Comparison of ENCODE assay signal across 2 cellular contexts in the genomic region with DNA sequence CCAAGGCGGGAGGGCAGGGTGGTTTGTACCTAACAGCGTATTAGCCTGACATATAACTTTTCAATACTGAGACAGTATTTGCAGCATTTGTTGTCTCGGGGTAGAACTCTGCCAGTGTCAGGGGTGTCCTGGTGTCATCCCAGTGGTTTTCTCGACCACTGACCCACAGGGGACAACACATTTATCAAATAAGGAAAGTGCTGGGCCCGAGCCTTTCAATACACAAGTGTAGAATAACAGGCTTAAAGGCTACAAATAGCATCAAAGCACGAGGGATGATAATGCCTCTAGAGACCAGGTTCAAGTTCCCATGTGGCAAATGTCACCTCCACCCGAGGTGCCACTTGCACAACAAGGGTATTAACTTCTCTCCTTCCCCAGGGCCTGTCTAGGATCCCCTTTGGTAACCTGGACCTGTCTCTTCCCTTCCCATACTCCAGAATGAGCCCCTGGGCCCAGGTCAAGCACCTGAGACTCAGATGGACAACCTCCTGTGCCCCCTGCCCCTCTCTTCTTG.
TF ChIP-seq lines count a peak whose summit lies in the region.

No MANE protein-coding gene starts in this region.

TF ChIP-seq in A549, 52 proteins besides CTCF, POLR2A, EP300 and RAD21 (continued from another document):
- no peak for TF ChIP-seq ATOH8 (CRISPR knock-in tag; IDR thresholded peaks at IDR 0.05; ENCODE audit: low read depth)
- no peak for TF ChIP-seq REST (IDR thresholded peaks at IDR 0.05)
- no peak for TF ChIP-seq EHF (CRISPR knock-in tag; IDR thresholded peaks at IDR 0.05)
- no peak for TF ChIP-seq MAFK (IDR thresholded peaks at IDR 0.05; ENCODE audit: partially characterized antibody)
- TF ChIP-seq CHD4 (IDR thresholded peaks at IDR 0.05; ENCODE audit: borderline replicate concordance) = no peak
- TF ChIP-seq TP53 (CRISPR knock-in tag; IDR thresholded peaks at IDR 0.05) = no peak
- no peak for TF ChIP-seq ESRRA (IDR thresholded peaks at IDR 0.05; ENCODE audit: borderline replicate concordance, low read length)

TF ChIP-seq in WTC11, 78 proteins besides CTCF, POLR2A, EP300 and RAD21:
- TF ChIP-seq HMGXB4 (CRISPR knock-in tag; IDR thresholded peaks at IDR 0.05) = 0 out of 2 replicates have a peak, but pooled peaks have one; percentile 1
- TF ChIP-seq, protein P1, sequence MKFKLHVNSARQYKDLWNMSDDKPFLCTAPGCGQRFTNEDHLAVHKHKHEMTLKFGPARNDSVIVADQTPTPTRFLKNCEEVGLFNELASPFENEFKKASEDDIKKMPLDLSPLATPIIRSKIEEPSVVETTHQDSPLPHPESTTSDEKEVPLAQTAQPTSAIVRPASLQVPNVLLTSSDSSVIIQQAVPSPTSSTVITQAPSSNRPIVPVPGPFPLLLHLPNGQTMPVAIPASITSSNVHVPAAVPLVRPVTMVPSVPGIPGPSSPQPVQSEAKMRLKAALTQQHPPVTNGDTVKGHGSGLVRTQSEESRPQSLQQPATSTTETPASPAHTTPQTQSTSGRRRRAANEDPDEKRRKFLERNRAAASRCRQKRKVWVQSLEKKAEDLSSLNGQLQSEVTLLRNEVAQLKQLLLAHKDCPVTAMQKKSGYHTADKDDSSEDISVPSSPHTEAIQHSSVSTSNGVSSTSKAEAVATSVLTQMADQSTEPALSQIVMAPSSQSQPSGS (CRISPR knock-in tag; IDR thresholded peaks at IDR 0.05; ENCODE audit: borderline replicate concordance, low read depth) = no peak
